Comparison of ENCODE assay signal across 9 cellular contexts in genomic region chr9:88722753-88723152, GRCh38.
DNase-seq lines count a peak whose midpoint lies in the region; FAIRE-seq and TF ChIP-seq lines count a peak whose summit lies in the region.
"Had no signal": no experiment of that assay in that cellular context is flagged by ENCODE, and none has a peak within 500 bp of the region (broad histone marks: within the 10 kb centered on the region; RNA-seq: fewer than 3 reads in every experiment).

No MANE protein-coding gene starts in this region.

- H3K4me1 ChIP-seq in OCI-LY3 (ENCODE audit: low read length) (no peaks in the 10 kb centered on the region), endothelial cell of umbilical vein (ENCODE audit: control insufficient read depth, extremely low read depth, insufficient read depth, low read length) (peaks cover 3% of the 10 kb centered on the region)

- no peaks in the 10 kb centered on the region for H3K9me1 ChIP-seq in endothelial cell of umbilical vein (replicated peaks; ENCODE audit: control insufficient read depth, extremely low read depth, insufficient read depth, low read length)

- H2AFZ ChIP-seq in OCI-LY3 (ENCODE audit: low read depth, low read length), result no peak overlapping the region
- peak overlapping the region; percentile 23 for H2AFZ ChIP-seq in endothelial cell of umbilical vein (ENCODE audit: low read depth, low read length)

- no peaks in the 10 kb centered on the region for H3K9me3 ChIP-seq in OCI-LY3 (ENCODE audit: insufficient read depth, low read length)
- no peaks in the 10 kb centered on the region for H3K9me3 ChIP-seq in endothelial cell of umbilical vein (replicated peaks; ENCODE audit: control insufficient read depth, insufficient read depth, low read length)

- H4K20me1 ChIP-seq in OCI-LY3 (ENCODE audit: insufficient read depth, low read length), result no peaks in the 10 kb centered on the region
- no peaks in the 10 kb centered on the region for H4K20me1 ChIP-seq in endothelial cell of umbilical vein (replicated peaks; ENCODE audit: control insufficient read depth, extremely low read depth, insufficient read depth, low read length)

- TF ChIP-seq CTCF in OCI-LY3 (IDR thresholded peaks at IDR 0.05; ENCODE audit: low read depth, low read length), result peak; percentile 24; the same call in 1 of the 2 replicates
- peak; percentile 40 to 56 for TF ChIP-seq CTCF in endothelial cell of umbilical vein (IDR thresholded peaks at IDR 0.05; ENCODE audit: extremely low read depth in 1 of 2, insufficient read depth in 1 of 2, low read depth in 1 of 2, low read length in 2 of 2)

- POLR2A ChIA-PET in endothelial cell of umbilical vein (lab: Charles Lee), result no interaction called here

- CTCF ChIA-PET in endothelial cell of umbilical vein (lab: Charles Lee), result interaction anchor here (0.7 to 1.0 kb wide), 2 partner anchors 60 to 278 kb away, joined by 3 to 8 read pairs; no protein-coding TSS in a partner anchor

- intact Hi-C loops in endothelial cell of umbilical vein (cut with micrococcal nuclease), result loop anchor here (1.0 to 10.0 kb wide), 5 partner anchors 54 to 279 kb away; no protein-coding TSS in a partner anchor

- H3K36me3 ChIP-seq in OCI-LY3 (replicated peaks; ENCODE audit: low read depth, low read length), result no peaks in the 10 kb centered on the region
- H3K36me3 ChIP-seq in endothelial cell of umbilical vein (ENCODE audit: control insufficient read depth in 2 of 2, extremely low read depth in 1 of 2, insufficient read depth in 2 of 2, low read length in 2 of 2), result no peaks in the 10 kb centered on the region

- no TSS peak for BruUV-seq in endothelial cell of umbilical vein (replicated peaks; lab: Mats Ljungman, UMichigan)

- H3K9ac ChIP-seq in OCI-LY3 (ENCODE audit: low read length), result no peak overlapping the region
- H3K9ac ChIP-seq in endothelial cell of umbilical vein (replicated peaks; ENCODE audit: extremely low read depth, insufficient read depth, low read length), result no peak overlapping the region

- H3K4me2 ChIP-seq in OCI-LY3 (ENCODE audit: low read length) (no peak overlapping the region), endothelial cell of umbilical vein (ENCODE audit: insufficient read depth, low read length) (no peak overlapping the region)

- no peak for TF ChIP-seq POLR2A in H54 (IDR thresholded peaks at IDR 0.05; ENCODE audit: low read depth, low read length)
- TF ChIP-seq POLR2A in endothelial cell of umbilical vein (IDR thresholded peaks at IDR 0.05; ENCODE audit: low read depth, low read length), result no peak

- H3K4me3 ChIP-seq in OCI-LY3 (ENCODE audit: low read length) (no peak overlapping the region), endothelial cell of umbilical vein (replicated peaks in 1 of 3; ENCODE audit: insufficient read depth in 1 of 3, low read depth in 1 of 3, low read length in 3 of 3) (no peak overlapping the region)

- dilution Hi-C loops in endothelial cell of umbilical vein (cut with MboI; ENCODE audit: extremely low pct_ligation_motif_present, low sequenced_read_pairs), result no loop called here

- no peak for DNase-seq in H54 (ENCODE audit: insufficient read length, low spot score)
- peak; percentile 69 for DNase-seq in endothelial cell of umbilical vein (ENCODE audit: low read depth, low spot score)
- peak; percentile 15 for DNase-seq in pulmonary artery endothelial cell (ENCODE audit: low read depth, low spot score)
- DNase-seq in NCI-H2227 treated with DMSO at 0.1 percent for 48 hours (lab: John Stamatoyannopoulos, UW), result no peak
- DNase-seq in stimulated activated CD4-positive, alpha-beta T cell treated with anti-CD3 and anti-CD28 coated beads, Interleukin-2, amount 100 ng/mL, for 48 hours, result no peak
- DNase-seq in C1 segment of cervical spinal cord (lab: John Stamatoyannopoulos, UW), result no peak
- DNase-seq: NCI-H1105 treated with DMSO at 0.1 percent for 48 hours had no signal

- H3K27me3 ChIP-seq in OCI-LY3 (ENCODE audit: low read depth, low read length), result no peaks in the 10 kb centered on the region
- no peaks in the 10 kb centered on the region for H3K27me3 ChIP-seq in endothelial cell of umbilical vein (ENCODE audit: control insufficient read depth in 2 of 2, insufficient read depth in 2 of 2, low read length in 2 of 2)

- FAIRE-seq in H54 (lab: Jason Lieb, UNC), result peak; percentile 96
- peak; percentile 82 for FAIRE-seq in endothelial cell of umbilical vein (lab: Jason Lieb, UNC)
- FAIRE-seq: GM18507 had no signal

- H3K27ac ChIP-seq in OCI-LY3 (ENCODE audit: low read length) (no peak overlapping the region), endothelial cell of umbilical vein (ENCODE audit: insufficient read depth, low read depth, low read length) (no peak overlapping the region)

- no peaks in the 10 kb centered on the region for H3K79me2 ChIP-seq in OCI-LY3 (ENCODE audit: low read length)
- H3K79me2 ChIP-seq in endothelial cell of umbilical vein (ENCODE audit: control insufficient read depth, insufficient read depth, low read length), result no peaks in the 10 kb centered on the region

TF ChIP-seq in endothelial cell of umbilical vein, 7 proteins besides CTCF, POLR2A, EP300 and RAD21:
- TF ChIP-seq GATA2 (IDR thresholded peaks at IDR 0.05; ENCODE audit: insufficient read depth, insufficient read length, low read depth, low read length) (no peak), MYC (IDR thresholded peaks at IDR 0.05; ENCODE audit: low read depth, low read length) (no peak), EZH2 (IDR thresholded peaks at IDR 0.05; ENCODE audit: borderline replicate concordance, low read depth, low read length, severe bottlenecking) (no peak)
TF ChIP-seq in endothelial cell of umbilical vein: peak in this region for 0.

Comparison
In these comparisons a context has a peak if more than half of its experiments do, and no peak if none do; other contexts are left out.
1. DNase-seq: peak in endothelial cell of umbilical vein (single experiment) and pulmonary artery endothelial cell (single experiment); none in H54 (single experiment), NCI-H2227 treated with DMSO at 0.1 percent for 48 hours (single experiment), stimulated activated CD4-positive, alpha-beta T cell treated with anti-CD3 and anti-CD28 coated beads, Interleukin-2, amount 100 ng/mL, for 48 hours (0 of 2) and C1 segment of cervical spinal cord (0 of 14).